ENCODE assay signal across 1 cellular context in the genomic region with DNA sequence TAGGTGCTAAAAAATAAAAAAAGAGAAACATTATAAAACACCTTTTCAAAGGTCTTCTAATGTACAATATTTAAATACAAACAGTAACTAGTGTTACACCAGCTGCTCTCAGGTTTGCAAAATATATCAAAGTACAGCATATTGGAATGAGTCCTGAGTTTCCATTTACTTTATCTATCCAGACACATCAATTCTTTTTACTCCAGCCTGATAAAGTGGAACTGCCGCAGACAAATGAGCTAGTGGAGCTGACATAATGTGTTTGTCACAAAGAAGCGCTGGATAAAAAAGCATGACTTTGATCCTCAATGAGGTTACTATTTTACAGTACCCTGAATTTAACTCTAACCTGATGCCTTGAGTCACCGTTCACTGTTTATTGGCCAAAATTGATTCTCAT.
A peak's percentile ranks its signal among the peaks of the same experiment; 100 is the strongest.
TF ChIP-seq lines count a peak whose summit lies in the region.

No MANE protein-coding gene starts in this region.

TF ChIP-seq in SK-N-SH treated with all-trans-retinoic acid at 6 μM for 48 hours, 23 proteins besides CTCF, POLR2A, EP300 and RAD21 (continued from another document):
- TF ChIP-seq TCF4 (CRISPR knock-in tag; IDR thresholded peaks at IDR 0.05; ENCODE audit: borderline replicate concordance) (peak; percentile 36; the same call in 1 of the 2 replicates), ZFP3 (CRISPR knock-in tag; IDR thresholded peaks at IDR 0.05) (0 out of 2 replicates have a peak, but pooled peaks have one; percentile 41), SNAI2 (CRISPR knock-in tag; IDR thresholded peaks at IDR 0.05) (no peak), ISL1 (CRISPR knock-in tag; IDR thresholded peaks at IDR 0.05) (peak; percentile 89), CREB5 (CRISPR knock-in tag; IDR thresholded peaks at IDR 0.05; ENCODE audit: low read depth) (0 out of 2 replicates have a peak, but pooled peaks have one; percentile 19)
